12 cellular contexts compared by ENCODE assay signal in the genomic region with DNA sequence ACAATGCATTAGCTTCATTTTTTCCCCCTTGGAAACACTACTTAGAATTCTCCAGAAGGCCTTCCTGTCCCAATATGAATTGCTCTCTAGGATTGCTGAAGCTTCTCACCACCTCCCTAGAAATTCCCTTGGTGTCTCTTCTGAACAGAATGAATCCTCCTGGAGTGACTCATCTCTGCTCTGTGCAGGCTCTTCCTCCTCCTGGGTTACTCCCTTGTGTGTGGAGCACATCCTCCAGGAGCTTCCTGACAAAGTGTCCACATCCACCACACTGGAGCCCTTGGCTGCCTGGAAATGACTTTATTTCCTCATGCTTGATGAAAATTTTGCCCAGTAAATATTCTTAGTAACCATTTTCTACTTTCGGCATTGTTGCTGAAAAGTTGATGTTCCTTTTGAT. TPM values are rescaled to one million over a fixed set of nuclear protein-coding genes. Genes with fewer than 3 reads are reported as not detected.
A peak's percentile ranks its signal among the peaks of the same experiment; 100 is the strongest.
DNase-seq lines count a peak whose midpoint lies in the region; ATAC-seq and TF ChIP-seq lines count a peak whose summit lies in the region.
"Had no signal": no experiment of that assay in that cellular context is flagged by ENCODE, and none has a peak within 500 bp of the region (broad histone marks: within the 10 kb centered on the region; RNA-seq: fewer than 3 reads in every experiment).

No MANE protein-coding gene starts in this region.

- no peak overlapping the region for H3K4me3 ChIP-seq in AG10803 (ENCODE audit: low read length)
- H3K4me3 ChIP-seq in MG63: no peak overlapping the region

- H3K27me3 ChIP-seq in MG63: no peaks in the 10 kb centered on the region

- no peak for TF ChIP-seq CTCF in AG10803 (conservative IDR thresholded peaks at IDR 0.05; ENCODE audit: low read length)

- peaks cover 2% of the 10 kb centered on the region; the same call in 1 of the 2 replicates for H3K36me3 ChIP-seq in MG63

- DNase-seq in AG10803 (ENCODE audit: low read depth): peak; percentile 83
- DNase-seq in MG63: peak; percentile 44
- DNase-seq in myocyte (ENCODE audit: low read depth): peak; percentile 70
- no peak for DNase-seq in UCSD-AML1 (lab: John Stamatoyannopoulos, UW; ENCODE audit: unreplicated experiment)
- DNase-seq in AML-193 (lab: John Stamatoyannopoulos, UW): no peak
- DNase-seq: effector CD4-positive, alpha-beta T cell; NCI-H526; stimulated activated CD4-positive, alpha-beta T cell treated with anti-CD3 and anti-CD28 coated beads, Interleukin-15, amount 100 ng/mL, for 24 hours had no signal

- H3K9me3 ChIP-seq in MG63: no peaks in the 10 kb centered on the region

- peak; percentile 74 for ATAC-seq in esophagus mucosa
- no peak for ATAC-seq in GM21528 (IDR thresholded peaks at IDR 0.05; ENCODE audit: low FRiP score, unreplicated experiment)
- no peak for ATAC-seq in GM18868 (IDR thresholded peaks at IDR 0.05; ENCODE audit: unreplicated experiment)
- ATAC-seq: activated T-helper 17 cell treated with anti-CD3 and anti-CD28 coated beads, Interleukin-2, amount 50 U/mL, for 72 hours had no signal

RNA-seq across cellular contexts. Expression of a gene that starts 54.4 kb away (rescaled TPM):
- total RNA-seq in MG63 (2014; rRNA removed; shearing (Covaris generic); ENCODE audit: low replicate concordance): 2.0 and 10.3 TPM in 2 replicates
- total RNA-seq in esophagus mucosa (9.9 TPM), myocyte (4.3 and 7.4 TPM in 2 replicates)
- polyA plus RNA-seq in myocyte (2012): 13.8 TPM

Comparison
In these comparisons a context has a peak if more than half of its experiments do, and no peak if none do; other contexts are left out.
1. DNase-seq: peak in AG10803 (single experiment), MG63 (single experiment) and myocyte (single experiment); none in UCSD-AML1 (single experiment) and AML-193 (0 of 2).